ENCODE assay signal across 1 cellular context in the genomic region with DNA sequence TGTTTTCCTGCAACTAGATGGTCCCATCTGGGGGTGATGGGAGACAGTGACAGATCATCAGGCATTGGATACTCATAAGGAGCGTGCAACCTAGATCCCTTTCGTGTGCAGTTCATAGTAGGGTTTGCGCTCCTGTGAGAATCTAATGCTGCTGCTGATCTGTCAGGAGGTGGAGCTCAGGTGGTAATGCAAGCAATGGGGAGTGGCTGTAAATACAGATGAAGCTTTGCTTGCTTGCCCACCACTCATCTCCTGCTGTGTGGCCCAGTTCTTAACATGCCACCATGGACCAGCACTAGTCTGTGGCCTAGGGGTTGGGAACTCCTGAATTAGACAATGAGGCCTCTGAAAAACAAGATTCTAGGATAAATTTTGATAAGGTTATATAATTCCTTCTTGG.
TF ChIP-seq lines count a peak whose summit lies in the region.
"Not testable (repeated sequence)": the region's sequence is repeated elsewhere in the genome, so short reads cannot be mapped to it uniquely, and the experiment has no call there.

No MANE protein-coding gene starts in this region.

- TF ChIP-seq CTCF in HEK293 (tag by site-specific recombination; IDR thresholded peaks at IDR 0.05): not testable (repeated sequence)

- POLR2A ChIA-PET in HEK293 (lab: Yijun Ruan, JAX): not testable (repeated sequence)

- CTCF ChIA-PET in HEK293 (lab: Yijun Ruan, JAX): not testable (repeated sequence)

- not testable (repeated sequence) for H3K9me3 ChIP-seq in HEK293 (ENCODE audit: control insufficient read depth, insufficient read depth, low read depth, low read length)

- not testable (repeated sequence) for H3K36me3 ChIP-seq in HEK293 (ENCODE audit: control insufficient read depth in 2 of 2, insufficient read depth in 1 of 2, low read length in 2 of 2)

- H3K27ac ChIP-seq in HEK293 (ENCODE audit: extremely low read depth, low read depth, low read length): not testable (repeated sequence)

- H3K4me3 ChIP-seq in HEK293 (ENCODE audit: low read depth, low read length): not testable (repeated sequence)

- not testable (repeated sequence) for H3K4me1 ChIP-seq in HEK293 (ENCODE audit: control insufficient read depth, insufficient read depth, low read length)

TF ChIP-seq in HEK293, 187 proteins besides CTCF, POLR2A, EP300 and RAD21:
- peak; percentile 99 for TF ChIP-seq ZNF610 (tag by site-specific recombination; IDR thresholded peaks at IDR 0.05; ENCODE audit: borderline replicate concordance)
